8 cellular contexts compared by ENCODE assay signal in the genomic region with DNA sequence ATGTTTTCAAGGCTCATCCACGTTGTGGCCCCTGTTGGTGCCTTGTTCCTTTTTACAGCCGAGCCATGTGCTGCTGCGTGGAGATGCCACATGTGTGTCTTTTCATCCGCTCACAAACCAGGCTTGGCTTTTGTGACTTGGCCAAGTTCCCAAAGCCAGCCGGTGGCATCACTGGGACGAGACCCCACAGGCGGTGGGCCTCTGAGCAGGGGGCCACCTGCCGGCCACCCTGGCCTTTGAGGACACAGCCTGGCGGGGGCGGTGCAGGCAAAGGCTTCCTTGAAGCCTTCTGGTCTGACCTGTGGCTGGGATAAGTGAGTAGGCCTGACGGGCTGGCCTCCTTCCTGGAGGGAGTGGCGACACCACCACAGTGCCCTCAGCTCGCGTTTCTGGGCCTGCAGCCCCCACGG. TPM values are rescaled to one million over a fixed set of nuclear protein-coding genes. Genes with fewer than 3 reads are reported as not detected.
DNase-seq lines count a peak whose midpoint lies in the region; ATAC-seq and TF ChIP-seq lines count a peak whose summit lies in the region.

No MANE protein-coding gene starts in this region.

- TF ChIP-seq CTCF in GM12873 (IDR thresholded peaks at IDR 0.05; ENCODE audit: insufficient read depth, low read depth, low read length, missing control alignments) (peak; percentile 35), endodermal cell (conservative IDR thresholded peaks at IDR 0.05) (peak; percentile 49), omental fat pad (IDR thresholded peaks at IDR 0.05) (no peak), mesothelial cell of epicardium (IDR thresholded peaks at IDR 0.05; ENCODE audit: unreplicated experiment) (no peak)

- H3K4me1 ChIP-seq in endodermal cell (ENCODE audit: control insufficient read depth, insufficient read depth, low read length), result no peaks in the 10 kb centered on the region

- peaks cover 12% of the 10 kb centered on the region for H3K36me3 ChIP-seq in endodermal cell (ENCODE audit: control insufficient read depth, insufficient read depth, low read length)

- no peaks in the 10 kb centered on the region for H3K9me3 ChIP-seq in endodermal cell (ENCODE audit: control insufficient read depth, low read length)

- H3K27ac Mint-ChIP-seq in T-helper 2 cell treated with Interferon-gamma antibody and Interleukin-4, amounts not matched to agents 5 μg/mL and 100 μg/mL, for 36 hours, result peak overlapping the region; percentile 89
- H3K27ac Mint-ChIP-seq in endodermal cell (peak overlapping the region; percentile 52), mesothelial cell of epicardium (no peak overlapping the region)

- 88 to 97% methylated on average over 6 to 15 of the region's 15 CpGs for WGBS in endodermal cell (ENCODE audit: insufficient coverage in 1 of 2, insufficient read length in 1 of 2), 2 experiments

- H3K27ac ChIP-seq in endodermal cell (ENCODE audit: low read depth, low read length), result peak overlapping the region; percentile 82

- H3K36me3 Mint-ChIP-seq in T-helper 2 cell treated with Interferon-gamma antibody and Interleukin-4, amounts not matched to agents 5 μg/mL and 100 μg/mL, for 36 hours (ENCODE audit: low read depth), result peaks cover 59% of the 10 kb centered on the region
- H3K36me3 Mint-ChIP-seq in endodermal cell (ENCODE audit: low read depth), result peaks cover 19% of the 10 kb centered on the region
- H3K36me3 Mint-ChIP-seq in mesothelial cell of epicardium, result peaks cover 5% of the 10 kb centered on the region

- peak; percentile 69 for DNase-seq in T-helper 2 cell treated with Interferon-gamma antibody and Interleukin-4, amounts not matched to agents 5 μg/mL and 100 μg/mL, for 36 hours (ENCODE audit: low spot score)
- DNase-seq in endodermal cell (peak; percentile 75), omental fat pad (ENCODE audit: low spot score) (no peak), mesothelial cell of epicardium (ENCODE audit: low spot score in 2 of 2, unreplicated experiment in 2 of 2) (no peak), foreskin melanocyte (no peak)

- H3K4me1 Mint-ChIP-seq in T-helper 2 cell treated with Interferon-gamma antibody and Interleukin-4, amounts not matched to agents 5 μg/mL and 100 μg/mL, for 36 hours (ENCODE audit: low read depth), result peaks cover 48% of the 10 kb centered on the region
- peaks cover 3% of the 10 kb centered on the region for H3K4me1 Mint-ChIP-seq in endodermal cell
- H3K4me1 Mint-ChIP-seq in mesothelial cell of epicardium, result no peaks in the 10 kb centered on the region

- no peak overlapping the region for H3K9ac ChIP-seq in endodermal cell (ENCODE audit: extremely low read depth, low read length, poor library complexity, severe bottlenecking)

- H3K27me3 ChIP-seq in endodermal cell (ENCODE audit: control insufficient read depth, insufficient read depth, low read length, poor library complexity, severe bottlenecking), result no peaks in the 10 kb centered on the region

- peak; percentile 18 for ATAC-seq in HG03045 (IDR thresholded peaks at IDR 0.05; ENCODE audit: unreplicated experiment)
- ATAC-seq in omental fat pad (ENCODE audit: low FRiP score), result peak; percentile 23
- ATAC-seq in GM19452 (IDR thresholded peaks at IDR 0.05; ENCODE audit: unreplicated experiment), result no peak

- H3K27me3 Mint-ChIP-seq in T-helper 2 cell treated with Interferon-gamma antibody and Interleukin-4, amounts not matched to agents 5 μg/mL and 100 μg/mL, for 36 hours (ENCODE audit: low read depth), result no peaks in the 10 kb centered on the region
- no peaks in the 10 kb centered on the region for H3K27me3 Mint-ChIP-seq in endodermal cell (ENCODE audit: insufficient read depth)
- H3K27me3 Mint-ChIP-seq in mesothelial cell of epicardium (ENCODE audit: low read depth), result no peaks in the 10 kb centered on the region

- H3K9me3 Mint-ChIP-seq in T-helper 2 cell treated with Interferon-gamma antibody and Interleukin-4, amounts not matched to agents 5 μg/mL and 100 μg/mL, for 36 hours, result no peaks in the 10 kb centered on the region
- H3K9me3 Mint-ChIP-seq in endodermal cell (no peaks in the 10 kb centered on the region), mesothelial cell of epicardium (no peaks in the 10 kb centered on the region)

- H3K4me3 Mint-ChIP-seq in T-helper 2 cell treated with Interferon-gamma antibody and Interleukin-4, amounts not matched to agents 5 μg/mL and 100 μg/mL, for 36 hours, result peak overlapping the region; percentile 81
- H3K4me3 Mint-ChIP-seq in endodermal cell, result no peak overlapping the region
- no peak overlapping the region for H3K4me3 Mint-ChIP-seq in mesothelial cell of epicardium

- no peak overlapping the region for H3K4me3 ChIP-seq in endodermal cell (ENCODE audit: low read length)

RNA-seq across cellular contexts. Expression of a gene that starts 10.6 kb away (rescaled TPM):
- total RNA-seq in endodermal cell (10 to 100 TPM; 58.0 to 61.7 TPM), omental fat pad (100 to 1,000 TPM in 1 of 4 donors, 10 to 100 TPM in 3; 42.6 to 106 (median 50.7) TPM), mesothelial cell of epicardium (46.4 to 48.4 TPM (median 46.5 TPM) in 3 replicates)
- polyA plus RNA-seq in endodermal cell (2013, experiment 1 of 2), result 43.5 TPM
- 39.5 TPM for polyA plus RNA-seq in endodermal cell (2013, experiment 2 of 2)

RNA-seq across cellular contexts. Expression of a gene that starts 12.3 kb away (rescaled TPM):
- 10 to 100 TPM; 56.6 to 58.6 TPM for total RNA-seq in endodermal cell
- polyA plus RNA-seq in endodermal cell (2013, experiment 1 of 2), result 30.0 TPM
- 27.5 TPM for polyA plus RNA-seq in endodermal cell (2013, experiment 2 of 2)
- 10 to 100 TPM; 18.6 to 78.2 (median 28.6) TPM for total RNA-seq in omental fat pad
- total RNA-seq in mesothelial cell of epicardium, result 71.3 to 78.5 TPM (median 76.5 TPM) in 3 replicates

RNA-seq across cellular contexts. Expression of a gene that starts 26.5 kb away (rescaled TPM):
- 10 to 100 TPM; 39.1 to 44.4 TPM for total RNA-seq in endodermal cell
- 22.0 TPM for polyA plus RNA-seq in endodermal cell (2013, experiment 1 of 2)
- polyA plus RNA-seq in endodermal cell (2013, experiment 2 of 2), result 16.0 TPM
- 10 to 100 TPM; 22.6 to 44.6 (median 28.3) TPM for total RNA-seq in omental fat pad
- 50.4 to 59.0 TPM (median 55.4 TPM) in 3 replicates for total RNA-seq in mesothelial cell of epicardium

Comparison
In these comparisons a context has a peak if more than half of its experiments do, and no peak if none do; other contexts are left out.
1. CTCF ChIP-seq: peak in GM12873 (single experiment) and endodermal cell (single experiment); none in omental fat pad (0 of 3) and mesothelial cell of epicardium (single experiment).
2. DNase-seq: peak in T-helper 2 cell treated with Interferon-gamma antibody and Interleukin-4, amounts not matched to agents 5 μg/mL and 100 μg/mL, for 36 hours (single experiment) and endodermal cell (single experiment); none in omental fat pad (single experiment), mesothelial cell of epicardium (0 of 2) and foreskin melanocyte (single experiment).